In genomic region chr19:5789886-5790572, GRCh38 we compare ENCODE assay signal across 8 cellular contexts. TPM values are rescaled to one million over a fixed set of nuclear protein-coding genes. Genes with fewer than 3 reads are reported as not detected.
A peak's percentile ranks its signal among the peaks of the same experiment; 100 is the strongest.
DNase-seq lines count a peak whose midpoint lies in the region; ATAC-seq and TF ChIP-seq lines count a peak whose summit lies in the region.

No MANE protein-coding gene starts in this region.

- H3K4me3 ChIP-seq in HL-60 (replicated peaks; ENCODE audit: insufficient read depth, low read length) (peak overlapping the region; percentile 60), iPS-18a (ENCODE audit: low read length) (peak overlapping the region; percentile 82)

- intact Hi-C loops in activated T-helper 2 cell treated with anti-CD3 and anti-CD28 coated beads, Interferon-gamma antibody, Interleukin-2, Interleukin-4, amounts not matched to agents 10 μg/mL and 5 μg/mL and 100 μg/mL, durations not matched to agents 14 hours and 24 hours and 36 hours (cut with micrococcal nuclease): loop anchor here (2.0 to 5.0 kb wide), 4 partner anchors 69 to 998 kb away; partner anchors contain the start of genes CATSPERD, FEM1A, HSD11B1L and LONP1

- peak overlapping the region; percentile 100 for H3K27ac ChIP-seq in HL-60 (replicated peaks)
- no peak overlapping the region for H3K27ac ChIP-seq in iPS-18a (ENCODE audit: low read length)

- H3K27ac Mint-ChIP-seq in activated T-helper 2 cell treated with anti-CD3 and anti-CD28 coated beads, Interferon-gamma antibody, Interleukin-2, Interleukin-4, amounts not matched to agents 10 μg/mL and 5 μg/mL and 100 μg/mL, durations not matched to agents 14 hours and 24 hours and 36 hours: peak overlapping the region; percentile 100
- H3K27ac Mint-ChIP-seq in stimulated activated effector memory CD8-positive, alpha-beta T cell treated with anti-CD3 and anti-CD28 coated beads, Interleukin-12 subunit alpha, Interleukin-12 subunit beta, amount 100 ng/mL, for 72 hours: peak overlapping the region; percentile 99

- no peak overlapping the region for H3K9ac ChIP-seq in iPS-18a (ENCODE audit: low read length)

- no peak for TF ChIP-seq CTCF in HL-60 (IDR thresholded peaks at IDR 0.05; ENCODE audit: insufficient read depth, low read length)

- peaks cover 5% of the 10 kb centered on the region for H3K4me1 Mint-ChIP-seq in activated T-helper 2 cell treated with anti-CD3 and anti-CD28 coated beads, Interferon-gamma antibody, Interleukin-2, Interleukin-4, amounts not matched to agents 10 μg/mL and 5 μg/mL and 100 μg/mL, durations not matched to agents 14 hours and 24 hours and 36 hours (ENCODE audit: low read depth)
- H3K4me1 Mint-ChIP-seq in stimulated activated effector memory CD8-positive, alpha-beta T cell treated with anti-CD3 and anti-CD28 coated beads, Interleukin-12 subunit alpha, Interleukin-12 subunit beta, amount 100 ng/mL, for 72 hours: peaks cover 27% of the 10 kb centered on the region

- no peaks in the 10 kb centered on the region for H3K27me3 Mint-ChIP-seq in activated T-helper 2 cell treated with anti-CD3 and anti-CD28 coated beads, Interferon-gamma antibody, Interleukin-2, Interleukin-4, amounts not matched to agents 10 μg/mL and 5 μg/mL and 100 μg/mL, durations not matched to agents 14 hours and 24 hours and 36 hours (ENCODE audit: low read depth)

- ATAC-seq in stimulated activated effector memory CD8-positive, alpha-beta T cell treated with anti-CD3 and anti-CD28 coated beads, Interleukin-12 subunit alpha, Interleukin-12 subunit beta, amount 100 ng/mL, for 72 hours: no peak
- no peak for ATAC-seq in HG02571 (IDR thresholded peaks at IDR 0.05; ENCODE audit: unreplicated experiment)

- no peaks in the 10 kb centered on the region for H3K9me3 Mint-ChIP-seq in activated T-helper 2 cell treated with anti-CD3 and anti-CD28 coated beads, Interferon-gamma antibody, Interleukin-2, Interleukin-4, amounts not matched to agents 10 μg/mL and 5 μg/mL and 100 μg/mL, durations not matched to agents 14 hours and 24 hours and 36 hours
- H3K9me3 Mint-ChIP-seq in stimulated activated effector memory CD8-positive, alpha-beta T cell treated with anti-CD3 and anti-CD28 coated beads, Interleukin-12 subunit alpha, Interleukin-12 subunit beta, amount 100 ng/mL, for 72 hours: no peaks in the 10 kb centered on the region

- H3K9me3 ChIP-seq in iPS-18a (ENCODE audit: control insufficient read depth, low read depth, low read length): no peaks in the 10 kb centered on the region

- H3K27me3 ChIP-seq in HL-60 (ENCODE audit: insufficient read depth, poor library complexity, severe bottlenecking): no peaks in the 10 kb centered on the region
- H3K27me3 ChIP-seq in iPS-18a (ENCODE audit: control insufficient read depth, insufficient read depth, low read length): no peaks in the 10 kb centered on the region

- peaks cover 31% of the 10 kb centered on the region for H3K36me3 ChIP-seq in iPS-18a (ENCODE audit: control insufficient read depth, low read depth, low read length)

- DNase-seq in HL-60 (ENCODE audit: low read depth in 1 of 2, low spot score in 1 of 2): no peak
- no peak for DNase-seq in activated T-helper 2 cell treated with anti-CD3 and anti-CD28 coated beads, Interferon-gamma antibody, Interleukin-2, Interleukin-4, amounts not matched to agents 10 μg/mL and 5 μg/mL and 100 μg/mL, durations not matched to agents 14 hours and 24 hours and 36 hours (ENCODE audit: low spot score)
- no peak for DNase-seq in stimulated activated effector memory CD8-positive, alpha-beta T cell treated with anti-CD3 and anti-CD28 coated beads, Interleukin-12 subunit alpha, Interleukin-12 subunit beta, amount 100 ng/mL, for 72 hours (ENCODE audit: low spot score in 2 of 2)
- DNase-seq in SKM-1 (lab: John Stamatoyannopoulos, UW; ENCODE audit: unreplicated experiment): no peak
- no peak for DNase-seq in OCI-M2 (lab: John Stamatoyannopoulos, UW; ENCODE audit: unreplicated experiment)
- no peak for DNase-seq in cortex of kidney (lab: John Stamatoyannopoulos, UW)

- peaks cover 41% of the 10 kb centered on the region for H3K36me3 Mint-ChIP-seq in activated T-helper 2 cell treated with anti-CD3 and anti-CD28 coated beads, Interferon-gamma antibody, Interleukin-2, Interleukin-4, amounts not matched to agents 10 μg/mL and 5 μg/mL and 100 μg/mL, durations not matched to agents 14 hours and 24 hours and 36 hours (ENCODE audit: low read depth)
- peaks cover 63% of the 10 kb centered on the region for H3K36me3 Mint-ChIP-seq in stimulated activated effector memory CD8-positive, alpha-beta T cell treated with anti-CD3 and anti-CD28 coated beads, Interleukin-12 subunit alpha, Interleukin-12 subunit beta, amount 100 ng/mL, for 72 hours

- peak overlapping the region; percentile 98 for H3K4me3 Mint-ChIP-seq in activated T-helper 2 cell treated with anti-CD3 and anti-CD28 coated beads, Interferon-gamma antibody, Interleukin-2, Interleukin-4, amounts not matched to agents 10 μg/mL and 5 μg/mL and 100 μg/mL, durations not matched to agents 14 hours and 24 hours and 36 hours (ENCODE audit: low read depth)
- peak overlapping the region; percentile 94 for H3K4me3 Mint-ChIP-seq in stimulated activated effector memory CD8-positive, alpha-beta T cell treated with anti-CD3 and anti-CD28 coated beads, Interleukin-12 subunit alpha, Interleukin-12 subunit beta, amount 100 ng/mL, for 72 hours

- H3K4me1 ChIP-seq in iPS-18a (ENCODE audit: control insufficient read depth, low read depth, low read length): no peaks in the 10 kb centered on the region

RNA-seq across cellular contexts. Expression of gene DUS3L, which starts 0.9 kb away (rescaled TPM):
- 74.0 and 84.3 TPM in 2 replicates for total RNA-seq in activated T-helper 2 cell treated with anti-CD3 and anti-CD28 coated beads, Interferon-gamma antibody, Interleukin-2, Interleukin-4, amounts not matched to agents 10 μg/mL and 5 μg/mL and 100 μg/mL, durations not matched to agents 14 hours and 24 hours and 36 hours

RNA-seq across cellular contexts. Expression of gene PRR22, which starts 5.5 kb away (rescaled TPM):
- total RNA-seq in activated T-helper 2 cell treated with anti-CD3 and anti-CD28 coated beads, Interferon-gamma antibody, Interleukin-2, Interleukin-4, amounts not matched to agents 10 μg/mL and 5 μg/mL and 100 μg/mL, durations not matched to agents 14 hours and 24 hours and 36 hours: 5.7 and 6.1 TPM in 2 replicates

RNA-seq across cellular contexts. Expression of gene NRTN, which starts 14.8 kb away (rescaled TPM):
- 0.85 and 0.87 TPM in 2 replicates for total RNA-seq in activated T-helper 2 cell treated with anti-CD3 and anti-CD28 coated beads, Interferon-gamma antibody, Interleukin-2, Interleukin-4, amounts not matched to agents 10 μg/mL and 5 μg/mL and 100 μg/mL, durations not matched to agents 14 hours and 24 hours and 36 hours

RNA-seq across cellular contexts. Expression of gene FUT6, which starts 49.5 kb away (rescaled TPM):
- total RNA-seq in activated T-helper 2 cell treated with anti-CD3 and anti-CD28 coated beads, Interferon-gamma antibody, Interleukin-2, Interleukin-4, amounts not matched to agents 10 μg/mL and 5 μg/mL and 100 μg/mL, durations not matched to agents 14 hours and 24 hours and 36 hours: not detected in 2 replicates
